In genomic region chr12:460301-461230, GRCh38 we compare ENCODE assay signal across 8 cellular contexts. TPM values are rescaled to one million over a fixed set of nuclear protein-coding genes. Genes with fewer than 3 reads are reported as not detected.
DNase-seq lines count a peak whose midpoint lies in the region; ATAC-seq, FAIRE-seq and TF ChIP-seq lines count a peak whose summit lies in the region.

No MANE protein-coding gene starts in this region.

- POLR2A ChIA-PET in SK-N-SH (lab: Yijun Ruan, JAX) (no interaction called here), HepG2 (lab: Yijun Ruan, JAX) (no interaction called here)

- no peak overlapping the region for H3K27ac ChIP-seq in SK-N-SH (ENCODE audit: low read depth in 2 of 2, low read length in 1 of 2)
- H3K27ac ChIP-seq in body of pancreas = no peak overlapping the region
- no peak overlapping the region for H3K27ac ChIP-seq in HepG2 (ENCODE audit: extremely low read length, insufficient read depth, low read length)

- H3K4me1 ChIP-seq in SK-N-SH (ENCODE audit: control insufficient read depth in 1 of 2, insufficient read depth in 2 of 2, low read depth in 1 of 2, low read length in 1 of 2) = peaks cover 0 to 5% of the 10 kb centered on the region in 2 experiments; a peak in 1 of 4 replicates
- H3K4me1 ChIP-seq in body of pancreas = peaks cover 22% of the 10 kb centered on the region
- H3K4me1 ChIP-seq in HepG2 (ENCODE audit: insufficient read depth, low read length) = peaks cover 27% of the 10 kb centered on the region

- H4K20me1 ChIP-seq in SK-N-SH (ENCODE audit: insufficient read depth) (no peaks in the 10 kb centered on the region), HepG2 (ENCODE audit: insufficient read depth, low read length) (no peaks in the 10 kb centered on the region)

- H3K27me3 ChIP-seq in SK-N-SH (ENCODE audit: insufficient read depth) = peaks cover 39% of the 10 kb centered on the region
- H3K27me3 ChIP-seq in body of pancreas = no peaks in the 10 kb centered on the region
- peaks cover 4 to 38% of the 10 kb centered on the region in 2 experiments for H3K27me3 ChIP-seq in HepG2 (ENCODE audit: control insufficient read depth in 1 of 2, insufficient read depth in 2 of 2, low read length in 2 of 2)

- ATAC-seq in body of pancreas (peak; percentile 39), HepG2 (peak; percentile 58)

- no peak for TF ChIP-seq EP300 in SK-N-SH (IDR thresholded peaks at IDR 0.05; ENCODE audit: borderline replicate concordance in 1 of 2, low read depth in 1 of 2, low read length in 1 of 2)
- no peak for TF ChIP-seq EP300 in HepG2 (IDR thresholded peaks at IDR 0.05; ENCODE audit: low read depth in 2 of 2, low read length in 2 of 2)
- no peak for TF ChIP-seq EP300 in HepG2 (CRISPR knock-in tag; IDR thresholded peaks at IDR 0.05; ENCODE audit: borderline replicate concordance)

- no peaks in the 10 kb centered on the region for H3K36me3 ChIP-seq in SK-N-SH (replicated peaks in 1 of 2; ENCODE audit: control insufficient read depth in 1 of 2, insufficient read depth in 2 of 2, low read length in 1 of 2)
- H3K36me3 ChIP-seq in body of pancreas (replicated peaks in 1 of 2; ENCODE audit: insufficient read depth in 1 of 2, low read depth in 2 of 2) = no peaks in the 10 kb centered on the region
- H3K36me3 ChIP-seq in HepG2 (replicated peaks in 1 of 2; ENCODE audit: control insufficient read depth in 1 of 2, insufficient read depth in 2 of 2, low read length in 2 of 2) = no peaks in the 10 kb centered on the region

- peak overlapping the region; percentile 93; the same call in 1 of the 2 replicates for H3K4me2 ChIP-seq in SK-N-SH
- peak overlapping the region; percentile 58 for H3K4me2 ChIP-seq in HepG2 (ENCODE audit: low read depth, low read length)

- in situ Hi-C loops in GM13977 (cut with MboI; ENCODE audit: low pct_unique_long_range_greater_than_20kb, low sequenced_read_pairs, unreplicated experiment) = no loop called here
- in situ Hi-C loops in HepG2 (cut with HindIII; ENCODE audit: extremely low pct_ligation_motif_present, low pct_unique_long_range_greater_than_20kb) = no loop called here

- intact Hi-C loops in body of pancreas (cut with DNase I) = no loop called here
- intact Hi-C loops in HepG2 (cut with micrococcal nuclease; ENCODE audit: unreplicated experiment) = no loop called here

- no peaks in the 10 kb centered on the region for H3K79me2 ChIP-seq in SK-N-SH (ENCODE audit: insufficient read depth)
- no peaks in the 10 kb centered on the region for H3K79me2 ChIP-seq in HepG2 (ENCODE audit: insufficient read depth, low read length)

- peak overlapping the region; percentile 39 to 55; a peak in 3 of 4 replicates for H3K4me3 ChIP-seq in SK-N-SH (ENCODE audit: low read depth in 2 of 2, low read length in 1 of 2)
- H3K4me3 ChIP-seq in body of pancreas = peak overlapping the region in 1 of 2 donors; percentile 16
- peak overlapping the region; percentile 26 to 71 (median 64); a peak in 4 of 6 replicates for H3K4me3 ChIP-seq in HepG2 (replicated peaks in 1 of 3; ENCODE audit: insufficient read depth in 1 of 3, low read depth in 2 of 3, low read length in 3 of 3)

- H2AFZ ChIP-seq in SK-N-SH (ENCODE audit: low read depth) = 0 out of 2 replicates have a peak overlapping the region, but pooled peaks have one; percentile 46
- no peak overlapping the region for H2AFZ ChIP-seq in HepG2 (ENCODE audit: low read length)

- H3K9me2 ChIP-seq in SK-N-SH = no peaks in the 10 kb centered on the region

- no peak for TF ChIP-seq RAD21 in SK-N-SH (IDR thresholded peaks at IDR 0.05; ENCODE audit: low read length)
- no peak for TF ChIP-seq RAD21 in HepG2 (CRISPR knock-in tag; IDR thresholded peaks at IDR 0.05)

- TF ChIP-seq POLR2A in body of pancreas (IDR thresholded peaks at IDR 0.05) (no peak), HepG2 (IDR thresholded peaks at IDR 0.05; ENCODE audit: insufficient read depth in 1 of 2, low read depth in 2 of 2, low read length in 2 of 2) (no peak)

- H3K9me3 ChIP-seq in SK-N-SH (no peaks in the 10 kb centered on the region), body of pancreas (no peaks in the 10 kb centered on the region), HepG2 (ENCODE audit: low read length) (no peaks in the 10 kb centered on the region)

- CTCF ChIA-PET in SK-N-SH (lab: Yijun Ruan, JAX) (interaction anchor here (1.0 to 21.8 kb wide), 6 partner anchors 7 to 110 kb away, joined by 3 to 560 read pairs (median 14); no protein-coding TSS in a partner anchor), HepG2 (lab: Yijun Ruan, JAX; ENCODE audit: low intra/inter-chr PET ratio, low total read pairs) (no interaction called here)

- 71% methylated on average over 26 of the region's 104 CpGs for WGBS in SK-N-SH (ENCODE audit: low lambda C conversion rate)
- 9 to 52% methylated on average over 15 to 76 of the region's 104 CpGs for WGBS in body of pancreas, 2 donors
- WGBS in HepG2 (ENCODE audit: low lambda C conversion rate) = 21% methylated on average over 19 of the region's 104 CpGs

- FAIRE-seq in HepG2 (lab: Jason Lieb, UNC) = no peak
- FAIRE-seq in RCC 7860 (lab: Jason Lieb, UNC) = no peak

- TF ChIP-seq CTCF in GM13977 (IDR thresholded peaks at IDR 0.05; ENCODE audit: extremely low read depth, insufficient read depth, missing control alignments) (no peak), SK-N-SH (IDR thresholded peaks at IDR 0.05) (no peak), body of pancreas (IDR thresholded peaks at IDR 0.05) (no peak), HepG2 (CRISPR knock-in tag; IDR thresholded peaks at IDR 0.05) (no peak)

- H3F3A ChIP-seq in SK-N-SH (replicated peaks; ENCODE audit: insufficient read depth) = no peaks in the 10 kb centered on the region

- no TSS peak for BruUV-seq in HepG2 (replicated peaks; lab: Mats Ljungman, UMichigan)

- H3K9ac ChIP-seq in SK-N-SH (no peak overlapping the region), HepG2 (ENCODE audit: insufficient read depth, low read depth, low read length) (peak overlapping the region; percentile 11; the same call in 1 of the 2 replicates)

- peak; percentile 78 for DNase-seq in GM13977 (ENCODE audit: low spot score)
- DNase-seq in SK-N-SH = peak; percentile 82
- DNase-seq in body of pancreas = peak; percentile 36 to 47 (median 45)
- no peak for DNase-seq in HepG2 (ENCODE audit: low spot score)
- DNase-seq in stimulated activated CD8-positive, alpha-beta memory T cell treated with anti-CD3 and anti-CD28 coated beads, Interleukin-4, amount 100 ng/mL, for 48 hours = peak; percentile 52
- no peak for DNase-seq in RCC 7860 (ENCODE audit: low spot score)
- no peak for DNase-seq in amygdala (lab: John Stamatoyannopoulos, UW)
- DNase-seq in NCI-H187 (lab: John Stamatoyannopoulos, UW) = no peak

RNA-seq across cellular contexts. Expression of gene B4GALNT3, which starts 0.8 kb away (rescaled TPM):
- polyA plus RNA-seq in SK-N-SH (2012; rRNA removed) (0.34 and 0.53 TPM in 2 replicates), HepG2 (2011; rRNA removed) (3.2 and 3.3 TPM in 2 replicates)
- 0.24 and 0.28 TPM in 2 replicates for polyA plus RNA-seq in SK-N-SH (2012; cell fraction: cytosol; rRNA removed)
- polyA plus RNA-seq in SK-N-SH (2012; cell fraction: nucleus; rRNA removed) = 0.20 and 0.27 TPM in 2 replicates
- total RNA-seq in body of pancreas (1 to 10 TPM; 4.0 to 9.3 TPM), HepG2 (2016; rRNA removed; fragmentation: Illumina TruSeq; extraction: Trizol) (2.9 and 4.4 TPM in 2 replicates)
- 0.71 TPM in 2 replicates for total RNA-seq in HepG2 (2016; cell fraction: cytosol; rRNA removed; fragmentation: Illumina TruSeq; extraction: Trizol; ENCODE audit: low read depth)
- total RNA-seq in HepG2 (2016; cell fraction: insoluble cytoplasmic fraction; rRNA removed; fragmentation: Illumina TruSeq; extraction: Trizol) = 1.5 and 4.8 TPM in 2 replicates
- total RNA-seq in HepG2 (2016; cell fraction: membrane; rRNA removed; fragmentation: Illumina TruSeq; extraction: Trizol) = 1.5 and 1.9 TPM in 2 replicates
- 2.9 and 4.5 TPM in 2 replicates for total RNA-seq in HepG2 (2016; cell fraction: nucleus; rRNA removed; fragmentation: Illumina TruSeq; extraction: Trizol)
- polyA plus RNA-seq in HepG2 (2011; cell fraction: cytosol; rRNA removed) = 1.4 and 1.6 TPM in 2 replicates
- polyA plus RNA-seq in HepG2 (2011; cell fraction: nucleus; rRNA removed) = 3.7 and 4.2 TPM in 2 replicates
- polyA plus RNA-seq in HepG2 (2012) = 1.1 and 1.3 TPM in 2 replicates
- polyA plus RNA-seq in HepG2 (2016; cell fraction: cytosol; fragmentation: Illumina TruSeq; extraction: Trizol; ENCODE audit: low read depth) = 0.20 and 0.24 TPM in 2 replicates
- polyA plus RNA-seq in HepG2 (2016; cell fraction: insoluble cytoplasmic fraction; fragmentation: Illumina TruSeq; extraction: Trizol; ENCODE audit: low read depth) = 2.4 and 3.2 TPM in 2 replicates
- 1.0 and 1.1 TPM in 2 replicates for polyA plus RNA-seq in HepG2 (2016; cell fraction: membrane; fragmentation: Illumina TruSeq; extraction: Trizol; ENCODE audit: low read depth)
- 10.8 TPM in 2 replicates for polyA plus RNA-seq in HepG2 (2016; cell fraction: nucleus; fragmentation: Illumina TruSeq; extraction: Trizol; ENCODE audit: insufficient read depth, low read depth)
- polyA minus RNA-seq in HepG2 (2011; rRNA and poly(A)+ RNA removed; ENCODE audit: low replicate concordance) = 2.2 TPM in 1 of 2 replicates, not detected in the other
- 0.53 and 0.99 TPM in 2 replicates for polyA minus RNA-seq in HepG2 (2011; cell fraction: cytosol; rRNA and poly(A)+ RNA removed)
- polyA minus RNA-seq in HepG2 (2011; cell fraction: nucleus; rRNA and poly(A)+ RNA removed) = 1.2 and 2.9 TPM in 2 replicates

RNA-seq across cellular contexts. Expression of gene CCDC77, which starts 59.1 kb away (rescaled TPM):
- polyA plus RNA-seq in SK-N-SH (2012; rRNA removed) (5.9 and 6.4 TPM in 2 replicates), HepG2 (2011; rRNA removed) (4.3 and 6.4 TPM in 2 replicates)
- 6.5 and 9.3 TPM in 2 replicates for polyA plus RNA-seq in SK-N-SH (2012; cell fraction: cytosol; rRNA removed)
- 5.6 and 9.1 TPM in 2 replicates for polyA plus RNA-seq in SK-N-SH (2012; cell fraction: nucleus; rRNA removed)
- total RNA-seq in body of pancreas (1 to 10 TPM; 2.9 to 4.9 TPM), HepG2 (2016; rRNA removed; fragmentation: Illumina TruSeq; extraction: Trizol) (16.4 and 21.3 TPM in 2 replicates)
- total RNA-seq in HepG2 (2016; cell fraction: cytosol; rRNA removed; fragmentation: Illumina TruSeq; extraction: Trizol; ENCODE audit: low read depth) = 20.6 TPM in 2 replicates
- total RNA-seq in HepG2 (2016; cell fraction: insoluble cytoplasmic fraction; rRNA removed; fragmentation: Illumina TruSeq; extraction: Trizol) = 17.1 and 22.0 TPM in 2 replicates
- total RNA-seq in HepG2 (2016; cell fraction: membrane; rRNA removed; fragmentation: Illumina TruSeq; extraction: Trizol) = 6.1 and 7.1 TPM in 2 replicates
- total RNA-seq in HepG2 (2016; cell fraction: nucleus; rRNA removed; fragmentation: Illumina TruSeq; extraction: Trizol) = 15.5 and 18.4 TPM in 2 replicates
- 2.5 and 2.8 TPM in 2 replicates for polyA plus RNA-seq in HepG2 (2011; cell fraction: cytosol; rRNA removed)
- 5.0 and 5.3 TPM in 2 replicates for polyA plus RNA-seq in HepG2 (2011; cell fraction: nucleus; rRNA removed)
- 4.3 and 7.4 TPM in 2 replicates for polyA plus RNA-seq in HepG2 (2012)
- polyA plus RNA-seq in HepG2 (2016; cell fraction: cytosol; fragmentation: Illumina TruSeq; extraction: Trizol; ENCODE audit: low read depth) = 0.87 and 1.6 TPM in 2 replicates
- polyA plus RNA-seq in HepG2 (2016; cell fraction: insoluble cytoplasmic fraction; fragmentation: Illumina TruSeq; extraction: Trizol; ENCODE audit: low read depth) = 17.3 and 17.7 TPM in 2 replicates
- polyA plus RNA-seq in HepG2 (2016; cell fraction: membrane; fragmentation: Illumina TruSeq; extraction: Trizol; ENCODE audit: low read depth) = 2.8 and 3.1 TPM in 2 replicates
- polyA plus RNA-seq in HepG2 (2016; cell fraction: nucleus; fragmentation: Illumina TruSeq; extraction: Trizol; ENCODE audit: insufficient read depth, low read depth) = 21.1 TPM in 2 replicates
- 6.3 and 28.2 TPM in 2 replicates for polyA minus RNA-seq in HepG2 (2011; rRNA and poly(A)+ RNA removed; ENCODE audit: low replicate concordance)
- 3.7 and 4.2 TPM in 2 replicates for polyA minus RNA-seq in HepG2 (2011; cell fraction: cytosol; rRNA and poly(A)+ RNA removed)
- polyA minus RNA-seq in HepG2 (2011; cell fraction: nucleus; rRNA and poly(A)+ RNA removed) = 10.6 and 11.7 TPM in 2 replicates

Comparison
In these comparisons a context has a peak if more than half of its experiments do, and no peak if none do; other contexts are left out.
1. DNase-seq: peak in GM13977 (single experiment), SK-N-SH (single experiment), body of pancreas (4 of 4) and stimulated activated CD8-positive, alpha-beta memory T cell treated with anti-CD3 and anti-CD28 coated beads, Interleukin-4, amount 100 ng/mL, for 48 hours (single experiment); none in HepG2 (single experiment), RCC 7860 (single experiment), amygdala (0 of 56) and NCI-H187 (0 of 2).